In genomic region chr22:50245214-50246072, GRCh38 we compare ENCODE assay signal across 8 cellular contexts. TPM values are rescaled to one million over a fixed set of nuclear protein-coding genes. Genes with fewer than 3 reads are reported as not detected.
DNase-seq lines count a peak whose midpoint lies in the region; ATAC-seq and TF ChIP-seq lines count a peak whose summit lies in the region.

No MANE protein-coding gene starts in this region.

- CTCF ChIA-PET in BJ (lab: Yijun Ruan, JAX) = interaction anchor here (0.9 kb wide), 1 partner anchor 97 kb away, joined by 4 read pairs; no protein-coding TSS in a partner anchor

- H3K9ac ChIP-seq in HUES48 (ENCODE audit: low read depth, low read length) = peak overlapping the region; percentile 82

- H3K4me1 ChIP-seq in HUES48 (ENCODE audit: control insufficient read depth, insufficient read depth, low read length) (peaks cover 15% of the 10 kb centered on the region), thoracic aorta (ENCODE audit: control insufficient read depth in 1 of 2, low read depth in 2 of 2) (peaks cover 40 to 62% of the 10 kb centered on the region in 2 donors)

- H3K27me3 ChIP-seq in BJ (ENCODE audit: control insufficient read depth, insufficient read depth, low read length) (no peaks in the 10 kb centered on the region), HUES48 (ENCODE audit: control insufficient read depth, insufficient read depth, low read length) (no peaks in the 10 kb centered on the region), layer of hippocampus (ENCODE audit: control insufficient read depth, insufficient read depth, low read length) (no peaks in the 10 kb centered on the region), thoracic aorta (replicated peaks; ENCODE audit: insufficient read depth) (no peaks in the 10 kb centered on the region)

- no peak for DNase-seq in BJ (ENCODE audit: low read depth)
- peak; percentile 16 for DNase-seq in astrocyte of the hippocampus (ENCODE audit: low read depth, low spot score)
- no peak for DNase-seq in thoracic aorta (ENCODE audit: low spot score)
- no peak for DNase-seq in NCI-H1436 treated with DMSO at 0.1 percent for 48 hours (lab: John Stamatoyannopoulos, UW)
- no peak for DNase-seq in stimulated activated CD4-positive, alpha-beta T cell treated with anti-CD3 and anti-CD28 coated beads, Interleukin-15, amount 100 ng/mL, for 24 hours

- TF ChIP-seq CTCF in BJ (IDR thresholded peaks at IDR 0.05; ENCODE audit: insufficient read depth, low read depth, low read length) (no peak), thoracic aorta (IDR thresholded peaks at IDR 0.05) (no peak)

- ATAC-seq in thoracic aorta (ENCODE audit: insufficient number of reproducible peaks, low FRiP score, low read depth) (peak; percentile 8), HG02852 (IDR thresholded peaks at IDR 0.05; ENCODE audit: unreplicated experiment) (no peak)

- no peaks in the 10 kb centered on the region for H3K9me3 ChIP-seq in HUES48 (ENCODE audit: control insufficient read depth, insufficient read depth, low read length)
- H3K9me3 ChIP-seq in thoracic aorta = no peaks in the 10 kb centered on the region

- H3K36me3 ChIP-seq in BJ (ENCODE audit: control insufficient read depth, insufficient read depth, low read length) = peaks cover 16% of the 10 kb centered on the region
- peaks cover 13% of the 10 kb centered on the region for H3K36me3 ChIP-seq in HUES48 (ENCODE audit: control insufficient read depth, insufficient read depth, low read length)
- H3K36me3 ChIP-seq in thoracic aorta = no peaks in the 10 kb centered on the region

- POLR2A ChIA-PET in BJ (lab: Charles Lee) = no interaction called here

- H3K27ac ChIP-seq in HUES48 (ENCODE audit: low read depth, low read length) (peak overlapping the region; percentile 88), layer of hippocampus (ENCODE audit: low read depth, low read length) (peak overlapping the region; percentile 96), thoracic aorta (peak overlapping the region; percentile 86 to 90)

- H3K4me3 ChIP-seq in BJ (ENCODE audit: low read depth, low read length) = peak overlapping the region; percentile 81
- H3K4me3 ChIP-seq in HUES48 (ENCODE audit: low read depth, low read length) = peak overlapping the region; percentile 93
- peak overlapping the region; percentile 89 for H3K4me3 ChIP-seq in thoracic aorta

RNA-seq across cellular contexts. Expression of gene TUBGCP6, which starts 0.6 kb away (rescaled TPM):
- polyA plus RNA-seq in BJ (2011; rRNA removed) = 9.4 and 17.5 TPM in 2 replicates
- 9.0 and 11.5 TPM in 2 replicates for polyA minus RNA-seq in BJ (2011; rRNA and poly(A)+ RNA removed)
- total RNA-seq in thoracic aorta = 10 to 100 TPM; 52.3 to 80.1 TPM

RNA-seq across cellular contexts. Expression of gene HDAC10, which starts 5.6 kb away (rescaled TPM):
- 8.8 and 18.2 TPM in 2 replicates for polyA plus RNA-seq in BJ (2011; rRNA removed)
- 9.6 and 9.9 TPM in 2 replicates for polyA minus RNA-seq in BJ (2011; rRNA and poly(A)+ RNA removed)
- 10 to 100 TPM; 55.2 to 60.0 TPM for total RNA-seq in thoracic aorta

RNA-seq across cellular contexts. Expression of gene MAPK12, which starts 16.0 kb away (rescaled TPM):
- 36.6 and 51.4 TPM in 2 replicates for polyA plus RNA-seq in BJ (2011; rRNA removed)
- 33.0 and 51.2 TPM in 2 replicates for polyA minus RNA-seq in BJ (2011; rRNA and poly(A)+ RNA removed)
- 10 to 100 TPM in 1 of 2 donors, 1 to 10 TPM in 1; 8.9 to 10.4 TPM for total RNA-seq in thoracic aorta

RNA-seq across cellular contexts. Expression of gene MAPK11, which starts 24.7 kb away (rescaled TPM):
- polyA plus RNA-seq in BJ (2011; rRNA removed) = 11.2 and 19.6 TPM in 2 replicates
- 13.7 and 18.9 TPM in 2 replicates for polyA minus RNA-seq in BJ (2011; rRNA and poly(A)+ RNA removed)
- 1 to 10 TPM; 5.8 to 8.8 TPM for total RNA-seq in thoracic aorta

RNA-seq across cellular contexts. Expression of gene SELENOO, which starts 44.6 kb away (rescaled TPM):
- polyA plus RNA-seq in BJ (2011; rRNA removed) = 8.0 and 16.7 TPM in 2 replicates
- polyA minus RNA-seq in BJ (2011; rRNA and poly(A)+ RNA removed) = 5.9 and 6.0 TPM in 2 replicates
- total RNA-seq in thoracic aorta = 10 to 100 TPM; 25.6 to 41.0 TPM
